In the genomic region with DNA sequence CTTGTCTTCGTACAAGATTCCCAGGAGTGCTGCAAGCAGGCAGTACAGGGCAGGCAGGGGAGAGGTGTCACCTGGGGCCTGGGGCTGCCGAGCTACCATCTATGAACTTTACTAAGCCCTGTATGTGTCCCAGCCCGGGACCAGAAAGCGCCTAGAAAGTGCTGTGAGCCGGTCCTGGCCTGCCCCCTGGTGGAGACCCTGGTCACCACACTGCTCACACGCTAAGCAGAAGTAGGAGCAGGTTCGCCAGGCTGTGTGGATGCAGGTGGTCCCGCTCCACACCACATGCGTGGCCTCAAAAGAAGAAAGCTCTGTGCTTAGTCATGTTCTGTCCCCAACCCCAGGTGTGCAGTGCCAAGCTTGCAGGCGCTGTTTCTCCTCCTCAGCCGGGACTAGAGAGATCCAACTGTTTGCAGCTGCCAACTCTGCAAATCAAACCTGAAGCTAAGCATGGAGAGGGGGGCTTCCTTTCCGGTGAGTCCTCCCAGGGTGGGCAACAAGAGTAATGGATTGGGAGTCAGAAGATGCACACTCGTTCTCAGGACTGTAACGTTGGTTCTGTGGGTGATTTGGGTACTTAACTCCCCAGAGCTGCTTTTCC, we compare ENCODE assay signal across 8 cellular contexts. TPM values are rescaled to one million over a fixed set of nuclear protein-coding genes. Genes with fewer than 3 reads are reported as not detected.
DNase-seq lines count a peak whose midpoint lies in the region; FAIRE-seq and TF ChIP-seq lines count a peak whose summit lies in the region.
"Not testable (repeated sequence)": the region's sequence is repeated elsewhere in the genome, so short reads cannot be mapped to it uniquely, and the experiment has no call there.

No MANE protein-coding gene starts in this region.

- not testable (repeated sequence) for H3K36me3 ChIP-seq in fibroblast of lung (ENCODE audit: control insufficient read depth, insufficient read depth, low read length)

- not testable (repeated sequence) for H3K36me3 Mint-ChIP-seq in T-helper 2 cell treated with Interferon-gamma antibody and Interleukin-4, amounts not matched to agents 5 μg/mL and 100 μg/mL, for 36 hours (ENCODE audit: low read depth)

- peak; percentile 85 for FAIRE-seq in GM18507 (lab: Jason Lieb, UNC)

- not testable (repeated sequence) for H3K79me2 ChIP-seq in fibroblast of lung (ENCODE audit: control insufficient read depth, insufficient read depth, low read length)

- not testable (repeated sequence) for H2AFZ ChIP-seq in fibroblast of lung (ENCODE audit: low read length)

- peak in 1 of 2 donors; percentile 55 for TF ChIP-seq CTCF in fibroblast of lung (conservative IDR thresholded peaks at IDR 0.05 in 1 of 2, IDR thresholded peaks at IDR 0.05 in 1 of 2; ENCODE audit: low read depth in 1 of 2, low read length in 2 of 2)

- H3K4me2 ChIP-seq in fibroblast of lung (ENCODE audit: extremely low read depth, insufficient read depth, low read length): not testable (repeated sequence)

- not testable (repeated sequence) for H3K9me3 Mint-ChIP-seq in T-helper 2 cell treated with Interferon-gamma antibody and Interleukin-4, amounts not matched to agents 5 μg/mL and 100 μg/mL, for 36 hours

- H3K4me3 ChIP-seq in fibroblast of lung (replicated peaks in 1 of 4; ENCODE audit: control extremely low read depth in 1 of 4, insufficient read depth in 1 of 4, low read depth in 3 of 4, low read length in 4 of 4): not testable (repeated sequence)

- H3K4me1 ChIP-seq in fibroblast of lung (ENCODE audit: control insufficient read depth, extremely low read depth, insufficient read depth, low read length): not testable (repeated sequence)

- H3K27me3 ChIP-seq in fibroblast of lung (ENCODE audit: control insufficient read depth, insufficient read depth, low read length): not testable (repeated sequence)

- H3K27me3 Mint-ChIP-seq in T-helper 2 cell treated with Interferon-gamma antibody and Interleukin-4, amounts not matched to agents 5 μg/mL and 100 μg/mL, for 36 hours (ENCODE audit: low read depth): peaks cover 17% of the 10 kb centered on the region

- DNase-seq in AG08395 (ENCODE audit: low spot score) (peak; percentile 11), GM18507 (ENCODE audit: extremely low spot score, insufficient read length, low read depth) (peak; percentile 8), NCI-H2081 (lab: John Stamatoyannopoulos, UW) (peak; percentile 41 to 48), activated gamma-delta T cell treated with Interleukin-2 at 50 U/mL for 16 hours (peak; percentile 78), fibroblast of lung (ENCODE audit: low read depth in 2 of 2) (peak; percentile 9 to 29), midbrain (lab: John Stamatoyannopoulos, UW) (peak; percentile 30)
- DNase-seq in T-helper 2 cell treated with Interferon-gamma antibody and Interleukin-4, amounts not matched to agents 5 μg/mL and 100 μg/mL, for 36 hours (ENCODE audit: low spot score): peak; percentile 70
- peak; percentile 40 to 66 (median 57) for DNase-seq in stimulated activated CD4-positive, alpha-beta T cell treated with anti-CD3 and anti-CD28 coated beads, TNF-alpha, amount 100 ng/mL, for 1 hour (ENCODE audit: low read depth in 3 of 3, low spot score in 1 of 3)

- H4K20me1 ChIP-seq in fibroblast of lung (ENCODE audit: control insufficient read depth, extremely low read depth, insufficient read depth, low read length): not testable (repeated sequence)

- not testable (repeated sequence) for H3K4me1 Mint-ChIP-seq in T-helper 2 cell treated with Interferon-gamma antibody and Interleukin-4, amounts not matched to agents 5 μg/mL and 100 μg/mL, for 36 hours (ENCODE audit: low read depth)

- H3K27ac ChIP-seq in fibroblast of lung (ENCODE audit: insufficient read depth, low read length): not testable (repeated sequence)

- H3K4me3 Mint-ChIP-seq in T-helper 2 cell treated with Interferon-gamma antibody and Interleukin-4, amounts not matched to agents 5 μg/mL and 100 μg/mL, for 36 hours: not testable (repeated sequence)

- not testable (repeated sequence) for H3K27ac Mint-ChIP-seq in T-helper 2 cell treated with Interferon-gamma antibody and Interleukin-4, amounts not matched to agents 5 μg/mL and 100 μg/mL, for 36 hours

- H3K9me3 ChIP-seq in fibroblast of lung (ENCODE audit: control insufficient read depth, insufficient read depth, low read depth, low read length): not testable (repeated sequence)

- not testable (repeated sequence) for H3K9ac ChIP-seq in fibroblast of lung (ENCODE audit: insufficient read depth, low read length)

RNA-seq across cellular contexts. Expression of a gene that starts 31.7 kb away (rescaled TPM):
- 40.1 and 44.4 TPM in 2 replicates for total RNA-seq in fibroblast of lung
- 45.0 and 49.6 TPM in 2 replicates for polyA plus RNA-seq in fibroblast of lung
- polyA plus RNA-seq in fibroblast of lung (2012): 50.4 and 52.8 TPM in 2 replicates
- 4.9 and 11.0 TPM in 2 replicates for polyA minus RNA-seq in fibroblast of lung (ENCODE audit: low replicate concordance)

Comparison
In these comparisons a context has a peak if more than half of its experiments do, and no peak if none do; other contexts are left out.
1. DNase-seq: peak in every context shown above with its lines; median percentile 78 in activated gamma-delta T cell treated with Interleukin-2 at 50 U/mL for 16 hours; 70 in T-helper 2 cell treated with Interferon-gamma antibody and Interleukin-4, amounts not matched to agents 5 μg/mL and 100 μg/mL, for 36 hours; 57 in stimulated activated CD4-positive, alpha-beta T cell treated with anti-CD3 and anti-CD28 coated beads, TNF-alpha, amount 100 ng/mL, for 1 hour; 44 in NCI-H2081; 30 in midbrain; 19 in fibroblast of lung; 11 in AG08395; 8 in GM18507.